ENCODE assay signal across 10 cellular contexts in genomic region chr6:15317934-15318902, GRCh38.
A peak's percentile ranks its signal among the peaks of the same experiment; 100 is the strongest.
DNase-seq lines count a peak whose midpoint lies in the region; ATAC-seq and TF ChIP-seq lines count a peak whose summit lies in the region.
"Had no signal": no experiment of that assay in that cellular context is flagged by ENCODE, and none has a peak within 500 bp of the region (broad histone marks: within the 10 kb centered on the region; RNA-seq: fewer than 3 reads in every experiment).

No MANE protein-coding gene starts in this region.

- DNase-seq in heart right ventricle (no peak), right atrium auricular region (ENCODE audit: low spot score) (no peak), SK-MEL-5 (ENCODE audit: low read depth, low spot score) (peak; percentile 58), iPS-NIHi11 (ENCODE audit: low spot score) (peak; percentile 24), cerebellar cortex (ENCODE audit: low spot score) (no peak)
- DNase-seq in stimulated activated naive CD8-positive, alpha-beta T cell treated with anti-CD3 and anti-CD28 coated beads, Interleukin-15, Interleukin-2, amounts not matched to agents 100 U/mL and 50 U/mL, for 24 hours, result no peak
- DNase-seq in NK-92 treated with Interleukin-12 subunit alpha and Interleukin-12 subunit beta, amount 100 ng/mL, for 24 hours (lab: John Stamatoyannopoulos, UW), result no peak
- DNase-seq: stimulated activated CD4-positive, alpha-beta T cell treated with anti-CD3 and anti-CD28 coated beads, Interleukin-4, amount 100 ng/mL, for 4 hours had no signal

- no peaks in the 10 kb centered on the region for H3K36me3 ChIP-seq in heart right ventricle
- H3K36me3 ChIP-seq in right atrium auricular region, result no peaks in the 10 kb centered on the region
- H3K36me3 ChIP-seq: thoracic aorta had no signal

- H3K27ac ChIP-seq in heart right ventricle (peak overlapping the region in 2 of 10 donors; percentile 19 to 22), right atrium auricular region (no peak overlapping the region)
- H3K27ac ChIP-seq: thoracic aorta had no signal

- H3K4me3 ChIP-seq in heart right ventricle (no peak overlapping the region), right atrium auricular region (no peak overlapping the region)
- H3K4me3 ChIP-seq: thoracic aorta had no signal

- no peak for TF ChIP-seq CTCF in heart right ventricle (IDR thresholded peaks at IDR 0.05)
- TF ChIP-seq CTCF in right atrium auricular region (IDR thresholded peaks at IDR 0.05), result no peak

- H3K4me1 ChIP-seq in heart right ventricle (peaks cover 8 to 55% (median 41%) of the 10 kb centered on the region in 9 donors), right atrium auricular region (peaks cover 0 to 25% of the 10 kb centered on the region in 2 donors)

- H3K27me3 ChIP-seq in heart right ventricle, result no peaks in the 10 kb centered on the region
- H3K27me3 ChIP-seq in right atrium auricular region, result no peaks in the 10 kb centered on the region

- 64 to 70% methylated on average over 9 of the region's 9 CpGs for WGBS in heart right ventricle, 2 donors

- ATAC-seq in heart right ventricle (peak in 5 of 8 donors; percentile 39 to 63 (median 55)), GM18498 (IDR thresholded peaks at IDR 0.05; ENCODE audit: unreplicated experiment) (no peak)
- ATAC-seq in stimulated activated naive CD8-positive, alpha-beta T cell treated with anti-CD3 and anti-CD28 coated beads, Interleukin-15, Interleukin-2, amounts not matched to agents 100 U/mL and 50 U/mL, for 24 hours, result peak; percentile 45

- intact Hi-C loops in heart right ventricle (cut with DNase I), result no loop called here

- H3K9me3 ChIP-seq in heart right ventricle, result no peaks in the 10 kb centered on the region
- H3K9me3 ChIP-seq in right atrium auricular region, result no peaks in the 10 kb centered on the region
- H3K9me3 ChIP-seq: thoracic aorta had no signal

- in situ Hi-C loops in SK-MEL-5 (cut with HindIII; ENCODE audit: low pct_unique_long_range_greater_than_20kb, low sequenced_read_pairs), result no loop called here

Comparison
In these comparisons a context has a peak if more than half of its experiments do, and no peak if none do; other contexts are left out.
1. DNase-seq: peak in SK-MEL-5 (single experiment) and iPS-NIHi11 (single experiment); none in heart right ventricle (0 of 2), right atrium auricular region (single experiment), stimulated activated naive CD8-positive, alpha-beta T cell treated with anti-CD3 and anti-CD28 coated beads, Interleukin-15, Interleukin-2, amounts not matched to agents 100 U/mL and 50 U/mL, for 24 hours (single experiment), cerebellar cortex (single experiment) and NK-92 treated with Interleukin-12 subunit alpha and Interleukin-12 subunit beta, amount 100 ng/mL, for 24 hours (single experiment).